In genomic region chr10:43135064-43135463, GRCh38 we compare ENCODE assay signal across 22 cellular contexts. TPM values are rescaled to one million over a fixed set of nuclear protein-coding genes. Genes with fewer than 3 reads are reported as not detected.
DNase-seq lines count a peak whose midpoint lies in the region; ATAC-seq and TF ChIP-seq lines count a peak whose summit lies in the region.
"Had no signal": no experiment of that assay in that cellular context is flagged by ENCODE, and none has a peak within 500 bp of the region (broad histone marks: within the 10 kb centered on the region; RNA-seq: fewer than 3 reads in every experiment).

No MANE protein-coding gene starts in this region.

- CTCF ChIA-PET in CD4-positive, alpha-beta T cell (lab: Charles Lee), result no interaction called here

- no peaks in the 10 kb centered on the region for H3K9me3 Mint-ChIP-seq in CD4-positive, alpha-beta T cell
- no peaks in the 10 kb centered on the region for H3K9me3 Mint-ChIP-seq in osteocyte (ENCODE audit: unreplicated experiment)
- no peaks in the 10 kb centered on the region for H3K9me3 Mint-ChIP-seq in activated naive CD4-positive, alpha-beta T cell treated with anti-CD3 and anti-CD28 coated beads, Interleukin-2, amount 50 U/mL, for 72 hours

- no peak overlapping the region for H3K9ac ChIP-seq in colonic mucosa (ENCODE audit: low read depth in 2 of 2, low read length in 2 of 2)
- H3K9ac ChIP-seq: KMS-11 had no signal

- intact Hi-C loops in CD4-positive, alpha-beta T cell (cut with DNase I, micrococcal nuclease), result loop anchor here (2.0 to 10.0 kb wide), 10 partner anchors 28 to 1820 kb away; partner anchors contain the start of genes RASSF4 (in 1 of the 2), ZNF239 (in 1 of the 2), ZNF32 (in 1 of the 2) and ZNF33B (in 1 of the 2)
- intact Hi-C loops in colonic mucosa (cut with DNase I), result no loop called here

- H3K9me2 ChIP-seq in DOHH2 (replicated peaks; ENCODE audit: control insufficient read depth, low read length), result no peaks in the 10 kb centered on the region

- no peak for ATAC-seq in CD4-positive, alpha-beta T cell (ENCODE audit: poor library complexity)
- no peak for ATAC-seq in activated naive CD4-positive, alpha-beta T cell treated with anti-CD3 and anti-CD28 coated beads, Interleukin-2, amount 50 U/mL, for 72 hours
- ATAC-seq: GM12878 had no signal

- H3K4me1 Mint-ChIP-seq in CD4-positive, alpha-beta T cell (ENCODE audit: low read depth), result peaks cover 23% of the 10 kb centered on the region
- H3K4me1 Mint-ChIP-seq in osteocyte (ENCODE audit: unreplicated experiment), result peaks cover 30% of the 10 kb centered on the region

- no peaks in the 10 kb centered on the region for H3K27me3 ChIP-seq in CD4-positive, alpha-beta T cell (ENCODE audit: control insufficient read depth, insufficient read depth, low read length)
- no peaks in the 10 kb centered on the region for H3K27me3 ChIP-seq in DOHH2 (ENCODE audit: control insufficient read depth, low read length)
- no peaks in the 10 kb centered on the region for H3K27me3 ChIP-seq in colonic mucosa

- H3F3A ChIP-seq in DOHH2 (ENCODE audit: control insufficient read depth, insufficient read depth), result no peaks in the 10 kb centered on the region

- no peak for TF ChIP-seq CTCF in CD4-positive, alpha-beta T cell (IDR thresholded peaks at IDR 0.05)
- TF ChIP-seq CTCF in DOHH2 (IDR thresholded peaks at IDR 0.05; ENCODE audit: low read depth, low read length, poor library complexity, severe bottlenecking) (no peak), osteocyte (IDR thresholded peaks at IDR 0.05) (no peak), colonic mucosa (IDR thresholded peaks at IDR 0.05) (no peak)

- no peak overlapping the region for H3K27ac ChIP-seq in CD4-positive, alpha-beta T cell (ENCODE audit: low read depth, low read length)
- H3K27ac ChIP-seq in DOHH2 (ENCODE audit: low read depth, low read length) (no peak overlapping the region), colonic mucosa (no peak overlapping the region)
- H3K27ac ChIP-seq: KMS-11, PC-9 had no signal

- H3K4me3 ChIP-seq in DOHH2 (ENCODE audit: low read length), result no peak overlapping the region
- no peak overlapping the region for H3K4me3 ChIP-seq in colonic mucosa
- H3K4me3 ChIP-seq: GM12878, PC-9 had no signal

- H3K36me3 Mint-ChIP-seq in CD4-positive, alpha-beta T cell (ENCODE audit: low read depth), result peaks cover 7% of the 10 kb centered on the region
- peaks cover 2% of the 10 kb centered on the region for H3K36me3 Mint-ChIP-seq in osteocyte (ENCODE audit: unreplicated experiment)
- peaks cover 14 to 29% of the 10 kb centered on the region in 2 donors for H3K36me3 Mint-ChIP-seq in activated naive CD4-positive, alpha-beta T cell treated with anti-CD3 and anti-CD28 coated beads, Interleukin-2, amount 50 U/mL, for 72 hours
- H3K36me3 Mint-ChIP-seq: CD4-positive, CD25-positive, alpha-beta regulatory T cell had no signal

- no peaks in the 10 kb centered on the region for H3K9me3 ChIP-seq in CD4-positive, alpha-beta T cell (ENCODE audit: control insufficient read depth, low read length)
- no peaks in the 10 kb centered on the region for H3K9me3 ChIP-seq in DOHH2 (ENCODE audit: control insufficient read depth, insufficient read depth, low read length)
- H3K9me3 ChIP-seq in colonic mucosa, result no peaks in the 10 kb centered on the region

- H3K4me2 ChIP-seq in DOHH2 (ENCODE audit: low read length), result peak overlapping the region; percentile 21
- H3K4me2 ChIP-seq: KMS-11, PC-9 had no signal

- POLR2A ChIA-PET in CD4-positive, alpha-beta T cell (lab: Charles Lee), result no interaction called here

- no peaks in the 10 kb centered on the region for H3K27me3 Mint-ChIP-seq in CD4-positive, alpha-beta T cell
- no peaks in the 10 kb centered on the region for H3K27me3 Mint-ChIP-seq in osteocyte (ENCODE audit: unreplicated experiment)
- H3K27me3 Mint-ChIP-seq: CD4-positive, CD25-positive, alpha-beta regulatory T cell had no signal

- H3K79me2 ChIP-seq in DOHH2 (ENCODE audit: control insufficient read depth, low read length), result peaks cover 25% of the 10 kb centered on the region

- H3K36me3 ChIP-seq in DOHH2 (ENCODE audit: control insufficient read depth, low read length), result peaks cover 3% of the 10 kb centered on the region; the same call in 1 of the 2 replicates
- H3K36me3 ChIP-seq in colonic mucosa, result no peaks in the 10 kb centered on the region

- no peaks in the 10 kb centered on the region for H4K20me1 ChIP-seq in DOHH2 (ENCODE audit: control insufficient read depth, insufficient read depth, low read depth, low read length)

- peak overlapping the region; percentile 96 for H3K27ac Mint-ChIP-seq in CD4-positive, alpha-beta T cell
- H3K27ac Mint-ChIP-seq in osteocyte (ENCODE audit: unreplicated experiment), result no peak overlapping the region
- no peak overlapping the region for H3K27ac Mint-ChIP-seq in activated naive CD4-positive, alpha-beta T cell treated with anti-CD3 and anti-CD28 coated beads, Interleukin-2, amount 50 U/mL, for 72 hours

- no peak for DNase-seq in CD4-positive, alpha-beta T cell
- DNase-seq in iPS-NIHi7 (ENCODE audit: extremely low spot score) (peak; percentile 4), osteocyte (ENCODE audit: extremely low spot score, unreplicated experiment) (peak; percentile 25), colonic mucosa (no peak), anterior cingulate cortex (lab: John Stamatoyannopoulos, UW) (no peak)
- no peak for DNase-seq in activated naive CD4-positive, alpha-beta T cell treated with anti-CD3 and anti-CD28 coated beads, Interleukin-2, amount 50 U/mL, for 72 hours (ENCODE audit: low spot score in 2 of 2)
- DNase-seq: CD4-positive, CD25-positive, alpha-beta regulatory T cell; COR-L47; DMS 273 treated with DMSO at 0.1 percent for 48 hours; DMS79 treated with DMSO at 0.1 percent for 48 hours; H7; IMR-90; NCI-H1048; NCI-H1417 treated with DMSO at 0.1 percent for 48 hours; NCI-H187; NCI-H446; NCI-H526; PC-9; SIG-M5 had no signal

- H3K4me1 ChIP-seq in DOHH2 (ENCODE audit: control insufficient read depth, low read length) (peaks cover 47% of the 10 kb centered on the region), colonic mucosa (no peaks in the 10 kb centered on the region)

- peak overlapping the region; percentile 65 for H3K4me3 Mint-ChIP-seq in CD4-positive, alpha-beta T cell
- H3K4me3 Mint-ChIP-seq in osteocyte (ENCODE audit: unreplicated experiment), result no peak overlapping the region

RNA-seq across cellular contexts. Expression of gene CSGALNACT2, which starts 3.2 kb away (rescaled TPM):
- total RNA-seq in CD4-positive, alpha-beta T cell, result 10 to 100 TPM; 59.4 to 60.9 TPM
- total RNA-seq in osteocyte (36.6 and 38.7 TPM in 2 replicates), colonic mucosa (1 to 10 TPM; 3.5 to 8.2 TPM)
- total RNA-seq in activated naive CD4-positive, alpha-beta T cell treated with anti-CD3 and anti-CD28 coated beads, Interleukin-2, amount 50 U/mL, for 72 hours, result 10 to 100 TPM; 28.7 to 38.8 TPM

RNA-seq across cellular contexts. Expression of gene RET, which starts 58.2 kb away (rescaled TPM):
- total RNA-seq in CD4-positive, alpha-beta T cell, result not detected
- total RNA-seq in osteocyte (0.43 and 1.1 TPM in 2 replicates), colonic mucosa (1 to 10 TPM; 1.9 to 3.3 TPM)
- total RNA-seq in activated naive CD4-positive, alpha-beta T cell treated with anti-CD3 and anti-CD28 coated beads, Interleukin-2, amount 50 U/mL, for 72 hours, result under 1 TPM in 1 of 2 donors, not detected in 1; 0.45 TPM
- total RNA-seq: GM12878, PC-9 had no signal

Comparison
In these comparisons a context has a peak if more than half of its experiments do, and no peak if none do; other contexts are left out.
1. DNase-seq: peak in iPS-NIHi7 (single experiment) and osteocyte (single experiment); none in CD4-positive, alpha-beta T cell (0 of 10), colonic mucosa (single experiment), anterior cingulate cortex (0 of 58) and activated naive CD4-positive, alpha-beta T cell treated with anti-CD3 and anti-CD28 coated beads, Interleukin-2, amount 50 U/mL, for 72 hours (0 of 2).